Comparison of ENCODE assay signal across 1 cellular context in the genomic region with DNA sequence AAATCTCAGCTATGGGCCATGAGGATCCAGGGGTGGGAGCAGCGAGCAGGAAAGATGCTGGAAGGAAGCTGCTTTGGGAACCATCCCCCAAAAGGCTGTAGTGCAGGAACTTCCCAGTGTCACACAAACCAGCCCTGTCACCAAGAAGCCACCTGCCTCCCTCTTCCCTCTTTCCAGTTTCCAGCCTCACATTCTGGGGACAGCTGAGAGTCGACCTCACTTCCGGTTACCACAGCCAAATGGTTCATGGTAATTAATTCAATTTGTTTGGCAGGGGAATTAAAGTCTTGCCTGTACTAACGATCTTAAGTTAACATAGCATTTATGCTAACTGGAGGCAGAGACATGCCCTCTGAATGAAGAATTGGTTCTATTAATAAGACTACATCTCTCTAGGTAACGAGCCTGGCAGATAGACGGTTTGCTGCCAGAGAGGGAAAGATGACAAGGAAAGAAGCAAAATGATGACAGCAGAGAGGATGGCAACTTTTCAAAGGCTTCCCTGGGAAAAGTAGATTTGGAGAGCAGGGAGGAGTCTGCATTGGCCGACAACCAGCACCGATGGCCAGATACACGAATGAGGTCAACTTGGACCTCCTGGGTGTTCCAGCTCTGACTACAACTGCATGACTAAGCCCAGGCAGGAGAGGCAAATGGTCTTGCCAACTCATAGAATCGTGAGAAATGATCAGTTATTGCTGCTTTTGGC.
TF ChIP-seq lines count a peak whose summit lies in the region.

No MANE protein-coding gene starts in this region.

TF ChIP-seq in SK-N-SH, 30 proteins besides CTCF, POLR2A, EP300 and RAD21 (continued from another document):
- TF ChIP-seq, protein P1, sequence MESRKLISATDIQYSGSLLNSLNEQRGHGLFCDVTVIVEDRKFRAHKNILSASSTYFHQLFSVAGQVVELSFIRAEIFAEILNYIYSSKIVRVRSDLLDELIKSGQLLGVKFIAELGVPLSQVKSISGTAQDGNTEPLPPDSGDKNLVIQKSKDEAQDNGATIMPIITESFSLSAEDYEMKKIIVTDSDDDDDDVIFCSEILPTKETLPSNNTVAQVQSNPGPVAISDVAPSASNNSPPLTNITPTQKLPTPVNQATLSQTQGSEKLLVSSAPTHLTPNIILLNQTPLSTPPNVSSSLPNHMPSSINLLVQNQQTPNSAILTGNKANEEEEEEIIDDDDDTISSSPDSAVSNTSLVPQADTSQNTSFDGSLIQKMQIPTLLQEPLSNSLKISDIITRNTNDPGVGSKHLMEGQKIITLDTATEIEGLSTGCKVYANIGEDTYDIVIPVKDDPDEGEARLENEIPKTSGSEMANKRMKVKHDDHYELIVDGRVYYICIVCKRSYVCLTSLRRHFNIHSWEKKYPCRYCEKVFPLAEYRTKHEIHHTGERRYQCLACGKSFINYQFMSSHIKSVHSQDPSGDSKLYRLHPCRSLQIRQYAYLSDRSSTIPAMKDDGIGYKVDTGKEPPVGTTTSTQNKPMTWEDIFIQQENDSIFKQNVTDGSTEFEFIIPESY (IDR thresholded peaks at IDR 0.05; ENCODE audit: borderline replicate concordance, low read depth) = no peak; the same call in 1 of the 2 replicates
- TF ChIP-seq YY1 (IDR thresholded peaks at IDR 0.05; ENCODE audit: low read depth) (no peak), USF1 (IDR thresholded peaks at IDR 0.05; ENCODE audit: borderline replicate concordance, low read depth) (no peak), POLR2AphosphoS5 (IDR thresholded peaks at IDR 0.05; ENCODE audit: low read depth, low read length) (no peak), EZH2phosphoT487 (IDR thresholded peaks at IDR 0.05; ENCODE audit: borderline replicate concordance, low read depth) (no peak), MEF2A (IDR thresholded peaks at IDR 0.05; ENCODE audit: borderline replicate concordance, low read depth) (no peak), ELF1 (IDR thresholded peaks at IDR 0.05) (no peak), JUND (IDR thresholded peaks at IDR 0.05) (peak; percentile 68; the same call in 1 of the 2 replicates), FOSL2 (IDR thresholded peaks at IDR 0.05; ENCODE audit: borderline replicate concordance, low read depth) (peak; percentile 80), PBX3 (IDR thresholded peaks at IDR 0.05) (peak; percentile 55; the same call in 1 of the 2 replicates), SMC3 (IDR thresholded peaks at IDR 0.05; ENCODE audit: low read depth, low read length) (no peak), CHD2 (IDR thresholded peaks at IDR 0.05; ENCODE audit: low read length, partially characterized antibody) (no peak), MXI1 (IDR thresholded peaks at IDR 0.05; ENCODE audit: low read depth, low read length) (no peak), FOXJ3 (CRISPR knock-in tag; IDR thresholded peaks at IDR 0.05) (no peak), GABPA (IDR thresholded peaks at IDR 0.05; ENCODE audit: low read depth) (peak; percentile 31; the same call in 1 of the 2 replicates), RXRA (IDR thresholded peaks at IDR 0.05; ENCODE audit: borderline replicate concordance, low read depth) (peak; percentile 78; the same call in 1 of the 2 replicates)
